Comparison of ENCODE assay signal across 13 cellular contexts in genomic region chr14:96564389-96564788, GRCh38.
DNase-seq lines count a peak whose midpoint lies in the region; ATAC-seq and TF ChIP-seq lines count a peak whose summit lies in the region.
"Had no signal": no experiment of that assay in that cellular context is flagged by ENCODE, and none has a peak within 500 bp of the region (broad histone marks: within the 10 kb centered on the region; RNA-seq: fewer than 3 reads in every experiment).

No MANE protein-coding gene starts in this region.

- no peak overlapping the region for H2AFZ ChIP-seq in IMR-90 (replicated peaks; ENCODE audit: low read length, poor library complexity)
- H2AFZ ChIP-seq in neural cell (ENCODE audit: low read depth, low read length) = no peak overlapping the region

- POLR2A ChIA-PET in IMR-90 (lab: Charles Lee; ENCODE audit: unreplicated experiment) = no interaction called here

- H3K18ac ChIP-seq in IMR-90 (ENCODE audit: low read depth, low read length) = no peak overlapping the region

- BruUV-seq in IMR-90 (replicated peaks; lab: Mats Ljungman, UMichigan) = no TSS peak

- H2BK5ac ChIP-seq in IMR-90 (ENCODE audit: low read depth, low read length, poor library complexity, severe bottlenecking) = no peak overlapping the region

- H2AK9ac ChIP-seq in IMR-90 (replicated peaks; ENCODE audit: low read depth, low read length, poor library complexity) = no peak overlapping the region

- no peak overlapping the region for H3K56ac ChIP-seq in IMR-90 (ENCODE audit: extremely low read depth, insufficient read depth, low read length)

- H4K20me1 ChIP-seq in IMR-90 (ENCODE audit: insufficient read depth, low read length) = no peaks in the 10 kb centered on the region
- no peaks in the 10 kb centered on the region for H4K20me1 ChIP-seq in neural cell (ENCODE audit: insufficient read depth)

- TF ChIP-seq RAD21 in IMR-90 (IDR thresholded peaks at IDR 0.05; ENCODE audit: low read length) (no peak), neural cell (conservative IDR thresholded peaks at IDR 0.05) (peak; percentile 73)

- H3K4ac ChIP-seq in IMR-90 (ENCODE audit: low read depth, low read length) = no peak overlapping the region

- H3K4me2 ChIP-seq in IMR-90 (ENCODE audit: low read depth, low read length) = no peak overlapping the region
- no peak overlapping the region for H3K4me2 ChIP-seq in neural cell (ENCODE audit: low read length)

- H4K91ac ChIP-seq in IMR-90 (ENCODE audit: insufficient read depth, low read depth, low read length) = no peak overlapping the region

- intact Hi-C loops in IMR-90 (cut with micrococcal nuclease) = no loop called here

- H3K4me3 ChIP-seq in IMR-90 (ENCODE audit: insufficient read depth, low read depth, low read length) (no peak overlapping the region), neural cell (ENCODE audit: low read length) (no peak overlapping the region)
- H3K4me3 ChIP-seq: lower lobe of right lung, skin epidermis had no signal

- no peak overlapping the region for H2AK5ac ChIP-seq in IMR-90 (ENCODE audit: low read depth, low read length)

- dilution Hi-C loops in IMR-90 (cut with HindIII; ENCODE audit: low sequenced_read_pairs, unreplicated experiment) = no loop called here

- WGBS in IMR-90 (ENCODE audit: extremely low coverage in 2 of 2, insufficient read length in 1 of 2), 2 experiments = no CpG with 5 or more reads among the region's 1 CpG

- no peak overlapping the region for H3K23ac ChIP-seq in IMR-90 (ENCODE audit: low read depth, low read length)

- no peak overlapping the region for H4K5ac ChIP-seq in IMR-90 (ENCODE audit: low read depth, low read length)

- no peak for TF ChIP-seq POLR2A in IMR-90 (IDR thresholded peaks at IDR 0.05; ENCODE audit: low read depth, low read length)

- no peak overlapping the region for H2BK20ac ChIP-seq in IMR-90 (ENCODE audit: low read depth, low read length)

- TF ChIP-seq EP300 in neural cell (conservative IDR thresholded peaks at IDR 0.05; ENCODE audit: poor library complexity, severe bottlenecking) = no peak

- H3K9me2 ChIP-seq in neural cell (ENCODE audit: insufficient read depth, low read length) = no peaks in the 10 kb centered on the region

- H3K9me1 ChIP-seq in IMR-90 (ENCODE audit: insufficient read depth, low read length) = no peaks in the 10 kb centered on the region

- H3K27me3 ChIP-seq in IMR-90 (ENCODE audit: control insufficient read depth, insufficient read depth, low read length) (no peaks in the 10 kb centered on the region), neural cell (ENCODE audit: insufficient read depth, low read depth, low read length) (no peaks in the 10 kb centered on the region)

- no peak overlapping the region for H3K27ac ChIP-seq in C4-2B
- H3K27ac ChIP-seq in IMR-90 (ENCODE audit: insufficient read depth, low read length) = no peak overlapping the region
- no peak overlapping the region for H3K27ac ChIP-seq in neural cell (ENCODE audit: low read length)
- H3K27ac ChIP-seq: lower lobe of right lung, skin epidermis had no signal

- CTCF ChIA-PET in IMR-90 (lab: Yijun Ruan, JAX) = no interaction called here

- no peaks in the 10 kb centered on the region for H3F3A ChIP-seq in neural cell (ENCODE audit: insufficient read depth, low read length, poor library complexity, severe bottlenecking)

- H3K9me3 ChIP-seq in IMR-90 (ENCODE audit: control insufficient read depth, insufficient read depth, low read length) (no peaks in the 10 kb centered on the region), neural cell (ENCODE audit: low read length) (no peaks in the 10 kb centered on the region)
- H3K9me3 ChIP-seq: lower lobe of right lung had no signal

- TF ChIP-seq CTCF in C4-2B (conservative IDR thresholded peaks at IDR 0.05) = peak; percentile 34
- 0 out of 2 replicates have a peak, but pooled peaks have one; percentile 8 for TF ChIP-seq CTCF in IMR-90 (conservative IDR thresholded peaks at IDR 0.05; ENCODE audit: low read depth, low read length)
- peak; percentile 66 for TF ChIP-seq CTCF in neural cell (IDR thresholded peaks at IDR 0.05; ENCODE audit: poor library complexity, severe bottlenecking)

- no peak overlapping the region for H2BK15ac ChIP-seq in IMR-90 (ENCODE audit: low read depth, low read length)

- no peaks in the 10 kb centered on the region for H3K4me1 ChIP-seq in IMR-90 (ENCODE audit: control insufficient read depth, insufficient read depth, low read length)
- H3K4me1 ChIP-seq: lower lobe of right lung had no signal

- H3K9ac ChIP-seq in IMR-90 (ENCODE audit: low read depth, low read length) (no peak overlapping the region), neural cell (ENCODE audit: low read length) (no peak overlapping the region)

- H3K14ac ChIP-seq in IMR-90 (replicated peaks; ENCODE audit: low read depth, low read length) = no peak overlapping the region

- ATAC-seq in IMR-90 (ENCODE audit: low read depth) = no peak
- ATAC-seq: lower lobe of right lung, Right ventricle myocardium inferior had no signal

- peaks cover 4% of the 10 kb centered on the region for H3K79me2 ChIP-seq in neural cell (replicated peaks; ENCODE audit: insufficient read depth, low read length)

- H3K36me3 ChIP-seq in IMR-90 (ENCODE audit: control insufficient read depth, insufficient read depth, low read length) (peaks cover 6% of the 10 kb centered on the region), neural cell (ENCODE audit: insufficient read depth, low read length) (peaks cover 4% of the 10 kb centered on the region)

- no peak for DNase-seq in IMR-90
- DNase-seq in cerebellar cortex (ENCODE audit: low spot score) = peak; percentile 14
- no peak for DNase-seq in DMS79 (lab: John Stamatoyannopoulos, UW)
- DNase-seq in Ammon's horn (ENCODE audit: low spot score) = no peak
- no peak for DNase-seq in HUDEP-2 (lab: John Stamatoyannopoulos, UW; ENCODE audit: unreplicated experiment in 76 of 76)
- DNase-seq: activated CD4-positive, alpha-beta T cell treated with anti-CD3 and anti-CD28 coated beads, Interleukin-2, amount 50 U/mL, for 48 hours; activated naive CD4-positive, alpha-beta T cell treated with anti-CD3 and anti-CD28 coated beads for 36 hours; lower lobe of right lung; stimulated activated CD4-positive, alpha-beta T cell treated with anti-CD3 and anti-CD28 coated beads, Interleukin-4, amount 100 ng/mL, for 24 hours had no signal

- no peak overlapping the region for H2BK120ac ChIP-seq in IMR-90 (ENCODE audit: low read depth, low read length)

- in situ Hi-C loops in IMR-90 (cut with MboI; ENCODE audit: low sequenced_read_pairs) = no loop called here

- H3K79me1 ChIP-seq in IMR-90 (ENCODE audit: low read depth in 1 of 2, low read length in 2 of 2) = peaks cover 0 to 2% of the 10 kb centered on the region in 2 experiments; a peak in 1 of 4 replicates

- no peak overlapping the region for H4K8ac ChIP-seq in IMR-90 (ENCODE audit: low read depth in 2 of 2, low read length in 2 of 2)

TF ChIP-seq in IMR-90, 13 proteins besides CTCF, POLR2A, EP300 and RAD21:
- TF ChIP-seq RFX5 (IDR thresholded peaks at IDR 0.05; ENCODE audit: low read depth, low read length) (no peak), MAFK (IDR thresholded peaks at IDR 0.05; ENCODE audit: low read depth, low read length) (no peak)

TF ChIP-seq in neural cell, 6 proteins besides CTCF, POLR2A, EP300 and RAD21:
- TF ChIP-seq SMC3 (conservative IDR thresholded peaks at IDR 0.05; ENCODE audit: poor library complexity) = peak; percentile 69
- no peak for TF ChIP-seq POLR2AphosphoS5 (IDR thresholded peaks at IDR 0.05)

Comparison
In these comparisons a context has a peak if more than half of its experiments do, and no peak if none do; other contexts are left out.
1. CTCF ChIP-seq: peak in every context shown above with its lines; median percentile 66 in neural cell; 34 in C4-2B; 8 in IMR-90.